7 cellular contexts compared by ENCODE assay signal in the genomic region with DNA sequence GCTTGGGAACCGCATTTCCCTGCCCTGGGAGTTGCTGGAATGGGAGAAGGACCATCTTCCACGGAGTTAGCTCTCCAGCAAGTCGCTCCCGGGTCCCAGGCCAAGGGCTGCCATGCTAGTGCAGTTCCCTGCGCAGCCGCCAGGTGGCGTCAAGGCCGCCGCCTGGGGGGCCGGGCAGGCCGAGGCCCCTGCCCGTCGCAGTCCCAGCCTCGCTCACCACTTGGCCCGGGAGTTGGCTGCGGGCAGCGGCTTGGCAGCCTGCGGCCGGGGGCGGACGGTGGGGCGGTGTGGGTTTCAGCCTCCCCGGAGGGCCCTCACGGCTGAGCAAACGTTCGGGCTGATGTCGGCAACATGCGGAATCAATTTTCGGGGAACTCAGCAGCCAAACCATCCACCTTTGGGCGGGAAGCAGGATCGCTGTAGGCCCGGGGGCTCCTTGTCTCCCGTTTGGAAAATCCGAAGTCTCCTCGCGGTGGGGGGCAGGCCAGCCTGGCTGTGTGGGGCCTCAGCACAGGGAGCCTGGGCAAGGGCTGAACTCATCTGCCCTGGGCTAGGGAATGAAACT.
A peak's percentile ranks its signal among the peaks of the same experiment; 100 is the strongest.
DNase-seq lines count a peak whose midpoint lies in the region; ATAC-seq, FAIRE-seq and TF ChIP-seq lines count a peak whose summit lies in the region.

No MANE protein-coding gene starts in this region.

- H4K8ac ChIP-seq in mesenchymal stem cell (ENCODE audit: low read length): no peak overlapping the region

- no peak overlapping the region for H3K4ac ChIP-seq in mesenchymal stem cell (ENCODE audit: low read depth in 1 of 2, low read length in 2 of 2)

- peak; percentile 68 for ATAC-seq in HG03439 (IDR thresholded peaks at IDR 0.05; ENCODE audit: unreplicated experiment)
- ATAC-seq in esophagus mucosa: no peak

- H3K4me2 ChIP-seq in mesenchymal stem cell (ENCODE audit: low read length, poor library complexity, severe bottlenecking): peak overlapping the region; percentile 16

- intact Hi-C loops in breast epithelium (cut with DNase I; ENCODE audit: low total_unique reads): no loop called here

- H3K27ac ChIP-seq in breast epithelium (no peak overlapping the region), mesenchymal stem cell (ENCODE audit: low read length, poor library complexity, severe bottlenecking) (no peak overlapping the region)

- TF ChIP-seq CTCF in breast epithelium (IDR thresholded peaks at IDR 0.05): peak; percentile 30 to 83 (median 59)

- FAIRE-seq in GM18507 (lab: Jason Lieb, UNC): no peak

- WGBS in mesenchymal stem cell: 43% methylated on average over 36 of the region's 36 CpGs

- H3K18ac ChIP-seq in mesenchymal stem cell (ENCODE audit: low read depth in 1 of 2, low read length in 2 of 2): no peak overlapping the region

- H3K36me3 ChIP-seq in breast epithelium (no peaks in the 10 kb centered on the region), mesenchymal stem cell (ENCODE audit: control insufficient read depth in 1 of 2, insufficient read depth in 2 of 2, low read depth in 1 of 2, low read length in 2 of 2) (no peaks in the 10 kb centered on the region)

- no peak overlapping the region for H2BK120ac ChIP-seq in mesenchymal stem cell (ENCODE audit: low read depth, low read length)

- H2BK12ac ChIP-seq in mesenchymal stem cell (ENCODE audit: low read length in 2 of 2): no peak overlapping the region

- H3K4me3 ChIP-seq in breast epithelium: peak overlapping the region in 1 of 3 donors; percentile 40
- no peak overlapping the region for H3K4me3 ChIP-seq in mesenchymal stem cell (ENCODE audit: insufficient read depth in 1 of 2, low read depth in 1 of 2, low read length in 2 of 2)

- H2BK5ac ChIP-seq in mesenchymal stem cell (ENCODE audit: low read depth, low read length, poor library complexity, severe bottlenecking): no peak overlapping the region

- no peaks in the 10 kb centered on the region for H3K79me1 ChIP-seq in mesenchymal stem cell (replicated peaks; ENCODE audit: low read length, poor library complexity, severe bottlenecking)

- TF ChIP-seq POLR2A in breast epithelium (IDR thresholded peaks at IDR 0.05): no peak

- H3K4me1 ChIP-seq in breast epithelium: no peaks in the 10 kb centered on the region
- peaks cover 3% of the 10 kb centered on the region for H3K4me1 ChIP-seq in mesenchymal stem cell (ENCODE audit: control insufficient read depth, insufficient read depth, low read depth, low read length)

- peak overlapping the region; percentile 16 for H3K9ac ChIP-seq in mesenchymal stem cell (ENCODE audit: low read length)

- H3K14ac ChIP-seq in mesenchymal stem cell (ENCODE audit: low read length in 2 of 2): no peak overlapping the region

- H3K9me3 ChIP-seq in breast epithelium: peaks cover 0 to 7% of the 10 kb centered on the region in 2 donors
- peaks cover 10% of the 10 kb centered on the region for H3K9me3 ChIP-seq in mesenchymal stem cell (ENCODE audit: control insufficient read depth, low read length)

- peaks cover 0 to 3% of the 10 kb centered on the region in 2 donors for H3K27me3 ChIP-seq in breast epithelium
- peaks cover 0 to 18% of the 10 kb centered on the region in 2 experiments for H3K27me3 ChIP-seq in mesenchymal stem cell (ENCODE audit: control insufficient read depth in 1 of 2, insufficient read depth in 1 of 2, low read length in 2 of 2)

- DNase-seq in GM18507 (ENCODE audit: extremely low spot score, insufficient read length, low read depth): peak; percentile 15
- DNase-seq in breast epithelium (ENCODE audit: low spot score in 2 of 2): no peak
- no peak for DNase-seq in mesenchymal stem cell
- DNase-seq in NCI-H345 (lab: John Stamatoyannopoulos, UW): no peak
- DNase-seq in HCEC 1CT: no peak

- H4K91ac ChIP-seq in mesenchymal stem cell (ENCODE audit: low read length): no peak overlapping the region

- no peak overlapping the region for H3K23ac ChIP-seq in mesenchymal stem cell (ENCODE audit: low read length in 2 of 2)

- no peak overlapping the region for H2AFZ ChIP-seq in mesenchymal stem cell (ENCODE audit: low read depth, low read length)

- H2AK5ac ChIP-seq in mesenchymal stem cell (ENCODE audit: low read length, severe bottlenecking): no peak overlapping the region

- H2BK15ac ChIP-seq in mesenchymal stem cell (ENCODE audit: low read depth, poor library complexity, severe bottlenecking): no peak overlapping the region
